10 cellular contexts compared by ENCODE assay signal in genomic region chr17:19002805-19003542, GRCh38. TPM values are rescaled to one million over a fixed set of nuclear protein-coding genes. Genes with fewer than 3 reads are reported as not detected.
A peak's percentile ranks its signal among the peaks of the same experiment; 100 is the strongest.
DNase-seq lines count a peak whose midpoint lies in the region; ATAC-seq and TF ChIP-seq lines count a peak whose summit lies in the region.
"Had no signal": no experiment of that assay in that cellular context is flagged by ENCODE, and none has a peak within 500 bp of the region (broad histone marks: within the 10 kb centered on the region; RNA-seq: fewer than 3 reads in every experiment).

No MANE protein-coding gene starts in this region.

- H3K36me3 ChIP-seq in A673 (ENCODE audit: insufficient read depth, low read length, poor library complexity, severe bottlenecking): no peaks in the 10 kb centered on the region
- H3K36me3 ChIP-seq in HEK293 (ENCODE audit: control insufficient read depth in 2 of 2, insufficient read depth in 1 of 2, low read length in 2 of 2): peaks cover 0 to 47% of the 10 kb centered on the region in 2 experiments; a peak in 1 of 3 replicates

- CTCF ChIA-PET in A673 (lab: Charles Lee) (interaction anchor here (0.6 kb wide), 1 partner anchor 1321 kb away, joined by 10 read pairs; no protein-coding TSS in a partner anchor), HEK293 (lab: Yijun Ruan, JAX) (interaction anchor here (0.5 to 2.1 kb wide), 5 partner anchors 11 to 43 kb away, joined by 3 to 13 read pairs (median 3); no protein-coding TSS in a partner anchor)

- H3K9me3 ChIP-seq in A673 (ENCODE audit: low read depth, low read length, poor library complexity, severe bottlenecking) (no peaks in the 10 kb centered on the region), HEK293 (ENCODE audit: control insufficient read depth, insufficient read depth, low read depth, low read length) (no peaks in the 10 kb centered on the region)

- DNase-seq in A673 (ENCODE audit: low spot score): no peak
- peak; percentile 16 for DNase-seq in astrocyte of the cerebellum (ENCODE audit: low read depth)
- no peak for DNase-seq in left colon
- DNase-seq in NCI-H1092 (lab: John Stamatoyannopoulos, UW): no peak

- in situ Hi-C loops in astrocyte of the cerebellum (cut with HindIII; ENCODE audit: low sequenced_read_pairs): no loop called here

- H3K4me1 ChIP-seq in A673 (ENCODE audit: insufficient read depth, low read length, poor library complexity, severe bottlenecking) (no peaks in the 10 kb centered on the region), HEK293 (ENCODE audit: control insufficient read depth, insufficient read depth, low read length) (peaks cover 7% of the 10 kb centered on the region)

- no peak for TF ChIP-seq CTCF in A673 (conservative IDR thresholded peaks at IDR 0.05; ENCODE audit: low read depth, low read length)
- TF ChIP-seq CTCF in HEK293 (tag by site-specific recombination; IDR thresholded peaks at IDR 0.05): no peak
- TF ChIP-seq CTCF in astrocyte of the cerebellum (IDR thresholded peaks at IDR 0.05; ENCODE audit: low read depth, low read length, missing control alignments): no peak

- intact Hi-C loops in A673 (cut with micrococcal nuclease; ENCODE audit: unreplicated experiment): no loop called here
- intact Hi-C loops in left colon (cut with DNase I, micrococcal nuclease): no loop called here

- BruUV-seq in A673 (replicated peaks; lab: Mats Ljungman, UMichigan): no TSS peak

- ATAC-seq in left colon (peak; percentile 15), GM18858 (IDR thresholded peaks at IDR 0.05; ENCODE audit: unreplicated experiment) (no peak), HG02642 (IDR thresholded peaks at IDR 0.05; ENCODE audit: poor library complexity, unreplicated experiment) (no peak), HG03025 (IDR thresholded peaks at IDR 0.05; ENCODE audit: low FRiP score, unreplicated experiment) (no peak)

- POLR2A ChIA-PET in A673 (lab: Charles Lee; ENCODE audit: low non-redundant PET): interaction anchor here (0.6 kb wide), 1 partner anchor 8 kb away, joined by 3 read pairs; no protein-coding TSS in a partner anchor
- POLR2A ChIA-PET in HEK293 (lab: Yijun Ruan, JAX): interaction anchor here (1.1 to 2.1 kb wide), 2 partner anchors 16 to 20 kb away, joined by 3 to 7 read pairs; no protein-coding TSS in a partner anchor

- no peaks in the 10 kb centered on the region for H3K27me3 ChIP-seq in A673 (replicated peaks; ENCODE audit: insufficient read depth, low read depth, low read length, poor library complexity)

- H3K27ac ChIP-seq in A673 (ENCODE audit: low read depth, low read length, poor library complexity, severe bottlenecking) (no peak overlapping the region), HEK293 (ENCODE audit: extremely low read depth, low read depth, low read length) (peak overlapping the region; percentile 62)
- H3K27ac ChIP-seq: HL-60 had no signal

- H3K4me3 ChIP-seq in A673 (ENCODE audit: low read depth, low read length, poor library complexity, severe bottlenecking) (peak overlapping the region; percentile 68), HEK293 (ENCODE audit: low read depth, low read length) (peak overlapping the region; percentile 69), astrocyte of the cerebellum (ENCODE audit: low read depth, low read length) (peak overlapping the region; percentile 59)

TF ChIP-seq in HEK293, 187 proteins besides CTCF, POLR2A, EP300 and RAD21:
- TF ChIP-seq ZNF398 (tag by site-specific recombination; IDR thresholded peaks at IDR 0.05) (no peak), ZNF768 (tag by site-specific recombination; IDR thresholded peaks at IDR 0.05) (peak; percentile 83; the same call in 1 of the 2 replicates), ZBTB48 (tag by site-specific recombination; IDR thresholded peaks at IDR 0.05) (peak; percentile 16; the same call in 1 of the 2 replicates), ZNF776 (tag by site-specific recombination; IDR thresholded peaks at IDR 0.05; ENCODE audit: borderline replicate concordance) (no peak), ZNF391 (tag by site-specific recombination; IDR thresholded peaks at IDR 0.05; ENCODE audit: borderline replicate concordance, low read depth) (no peak), ZNF449 (tag by site-specific recombination; IDR thresholded peaks at IDR 0.05) (peak; percentile 64), ZSCAN23 (tag by site-specific recombination; IDR thresholded peaks at IDR 0.05) (no peak), ZNF174 (tag by site-specific recombination; IDR thresholded peaks at IDR 0.05) (no peak), ZBTB8A (tag by site-specific recombination; IDR thresholded peaks at IDR 0.05) (peak; percentile 53), PRDM4 (tag by site-specific recombination; IDR thresholded peaks at IDR 0.05) (peak; percentile 30; the same call in 1 of the 2 replicates), ZBTB6 (tag by site-specific recombination; IDR thresholded peaks at IDR 0.05) (no peak)

RNA-seq across cellular contexts. Expression of gene FAM83G, which starts 1.6 kb away (rescaled TPM):
- total RNA-seq in A673 (2021) (9.6 and 12.4 TPM in 2 replicates), left colon (10 to 100 TPM; 29.7 to 34.7 TPM)

RNA-seq across cellular contexts. Expression of gene GRAP, which starts 43.8 kb away (rescaled TPM):
- total RNA-seq in A673 (2021): 0.26 TPM in 1 of 2 replicates, not detected in the other
- total RNA-seq in left colon: 1 to 10 TPM in 1 of 2 donors, under 1 TPM in 1; 0.79 to 1.5 TPM

RNA-seq across cellular contexts. Expression of gene SLC5A10, which starts 51.0 kb away (rescaled TPM):
- total RNA-seq in A673 (2021) (not detected in 2 replicates), left colon (under 1 TPM in 1 of 2 donors, not detected in 1; 0.31 TPM)
- total RNA-seq: left ventricle myocardium superior had no signal
